Comparison of ENCODE assay signal across 23 cellular contexts in the genomic region with DNA sequence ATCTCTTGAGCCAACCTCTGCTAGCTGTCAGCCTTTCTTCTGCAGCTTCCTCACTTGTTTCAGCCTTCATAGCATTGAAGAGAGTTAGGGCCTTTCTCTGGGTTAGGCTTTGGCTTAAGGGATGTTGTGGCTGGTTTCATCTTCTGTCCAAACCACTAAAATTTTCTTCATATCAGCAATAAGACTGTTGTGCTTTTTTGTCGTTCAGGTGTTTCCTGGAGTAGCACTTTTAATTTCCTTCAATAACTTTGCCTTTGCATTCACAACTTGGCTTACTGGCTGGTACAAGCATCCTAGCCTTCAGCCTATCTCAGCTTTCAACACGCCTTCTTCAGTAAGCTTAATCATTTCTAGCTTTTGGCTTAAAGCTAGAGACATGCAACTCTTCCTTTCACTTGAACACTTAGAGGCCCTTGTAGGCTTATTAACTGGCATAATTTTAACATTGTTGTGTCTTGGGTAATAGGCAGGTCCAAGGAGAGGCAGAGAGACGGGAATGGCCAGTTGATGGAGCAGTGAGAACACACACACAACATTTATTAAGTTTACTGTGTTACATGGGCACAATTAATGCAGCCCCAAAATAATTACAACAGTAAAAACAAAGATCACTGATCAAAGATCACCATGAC.
DNase-seq lines count a peak whose midpoint lies in the region; ATAC-seq lines count a peak whose summit lies in the region.
"Had no signal": no experiment of that assay in that cellular context is flagged by ENCODE, and none has a peak within 500 bp of the region (broad histone marks: within the 10 kb centered on the region; RNA-seq: fewer than 3 reads in every experiment).

No MANE protein-coding gene starts in this region.

- intact Hi-C loops in activated CD4-positive, alpha-beta T cell treated with anti-CD3 and anti-CD28 coated beads, Interleukin-2, amount 10 ng/mL, durations not matched to agents 24 days and 14 days (cut with micrococcal nuclease): no loop called here

- peak; percentile 77 for DNase-seq in activated CD4-positive, alpha-beta T cell treated with anti-CD3 and anti-CD28 coated beads, Interleukin-2, amount 10 ng/mL, durations not matched to agents 24 days and 14 days
- DNase-seq in activated CD4-positive, alpha-beta T cell treated with anti-CD3 and anti-CD28 coated beads, Interleukin-2, amount 50 U/mL, for 48 hours: no peak
- DNase-seq in T-helper 2 cell treated with Interferon-gamma antibody and Interleukin-4, amounts not matched to agents 5 μg/mL and 100 μg/mL, for 36 hours (ENCODE audit: low spot score): no peak
- DNase-seq in mesenchymal stem cell (no peak), NCI-H526 treated with DMSO at 0.1 percent for 48 hours (lab: John Stamatoyannopoulos, UW) (no peak), NCI-H510A (lab: John Stamatoyannopoulos, UW) (no peak)
- DNase-seq: 8988T; brain microvascular endothelial cell; DMS 273 treated with DMSO at 0.1 percent for 48 hours; foreskin fibroblast; GOT3; islet precursor cell; NCI-H1694 treated with DMSO at 0.1 percent for 48 hours; NCI-H345; nephron progenitor cell; stimulated activated CD8-positive, alpha-beta memory T cell treated with anti-CD3 and anti-CD28 coated beads, Interleukin-4, amount 100 ng/mL, for 48 hours; SW 1271; testis had no signal

- H3K14ac ChIP-seq in mesenchymal stem cell (ENCODE audit: low read length in 2 of 2): no peak overlapping the region

- H3K23ac ChIP-seq in mesenchymal stem cell (ENCODE audit: low read length in 2 of 2): no peak overlapping the region

- H2BK12ac ChIP-seq in mesenchymal stem cell (ENCODE audit: low read length in 2 of 2): no peak overlapping the region

- no peaks in the 10 kb centered on the region for H3K9me3 Mint-ChIP-seq in activated CD4-positive, alpha-beta T cell treated with anti-CD3 and anti-CD28 coated beads, Interleukin-2, amount 10 ng/mL, durations not matched to agents 24 days and 14 days
- no peaks in the 10 kb centered on the region for H3K9me3 Mint-ChIP-seq in T-helper 2 cell treated with Interferon-gamma antibody and Interleukin-4, amounts not matched to agents 5 μg/mL and 100 μg/mL, for 36 hours

- H2BK120ac ChIP-seq in mesenchymal stem cell (ENCODE audit: low read depth, low read length): no peak overlapping the region

- H3K9ac ChIP-seq in mesenchymal stem cell (ENCODE audit: low read length): no peak overlapping the region

- no peak overlapping the region for H2BK15ac ChIP-seq in mesenchymal stem cell (ENCODE audit: low read depth, poor library complexity, severe bottlenecking)

- H3K79me1 ChIP-seq in mesenchymal stem cell (replicated peaks; ENCODE audit: low read length, poor library complexity, severe bottlenecking): peaks cover 18% of the 10 kb centered on the region

- no peak overlapping the region for H4K91ac ChIP-seq in mesenchymal stem cell (ENCODE audit: low read length)

- H3K18ac ChIP-seq in mesenchymal stem cell (ENCODE audit: low read depth in 1 of 2, low read length in 2 of 2): no peak overlapping the region

- peak overlapping the region; percentile 59 for H3K27ac Mint-ChIP-seq in activated CD4-positive, alpha-beta T cell treated with anti-CD3 and anti-CD28 coated beads, Interleukin-2, amount 10 ng/mL, durations not matched to agents 24 days and 14 days
- peak overlapping the region; percentile 81 for H3K27ac Mint-ChIP-seq in T-helper 2 cell treated with Interferon-gamma antibody and Interleukin-4, amounts not matched to agents 5 μg/mL and 100 μg/mL, for 36 hours
- H3K27ac Mint-ChIP-seq: nephron progenitor cell had no signal

- no peaks in the 10 kb centered on the region for H3K27me3 Mint-ChIP-seq in activated CD4-positive, alpha-beta T cell treated with anti-CD3 and anti-CD28 coated beads, Interleukin-2, amount 10 ng/mL, durations not matched to agents 24 days and 14 days
- H3K27me3 Mint-ChIP-seq in T-helper 2 cell treated with Interferon-gamma antibody and Interleukin-4, amounts not matched to agents 5 μg/mL and 100 μg/mL, for 36 hours (ENCODE audit: low read depth): no peaks in the 10 kb centered on the region

- H3K4me1 ChIP-seq in mesenchymal stem cell (ENCODE audit: control insufficient read depth, insufficient read depth, low read depth, low read length): peaks cover 10% of the 10 kb centered on the region
- H3K4me1 ChIP-seq: prostate gland, testis had no signal

- no peaks in the 10 kb centered on the region for H3K9me3 ChIP-seq in mesenchymal stem cell (ENCODE audit: control insufficient read depth, low read length)
- H3K9me3 ChIP-seq: prostate gland, testis had no signal

- H2AFZ ChIP-seq in mesenchymal stem cell (ENCODE audit: low read depth, low read length): no peak overlapping the region
- H2AFZ ChIP-seq: hepatocyte had no signal

- no peak overlapping the region for H3K27ac ChIP-seq in mesenchymal stem cell (ENCODE audit: low read length, poor library complexity, severe bottlenecking)
- H3K27ac ChIP-seq: brain microvascular endothelial cell, hepatocyte, prostate gland, testis had no signal

- H2AK5ac ChIP-seq in mesenchymal stem cell (ENCODE audit: low read length, severe bottlenecking): peak overlapping the region; percentile 55

- no peak overlapping the region for H3K4ac ChIP-seq in mesenchymal stem cell (ENCODE audit: low read depth in 1 of 2, low read length in 2 of 2)

- WGBS in mesenchymal stem cell: 90% methylated on average over 2 of the region's 3 CpGs

- H3K27me3 ChIP-seq in mesenchymal stem cell (ENCODE audit: control insufficient read depth in 1 of 2, insufficient read depth in 1 of 2, low read length in 2 of 2): no peaks in the 10 kb centered on the region
- H3K27me3 ChIP-seq: brain microvascular endothelial cell, hepatocyte, testis had no signal

- H3K4me1 Mint-ChIP-seq in activated CD4-positive, alpha-beta T cell treated with anti-CD3 and anti-CD28 coated beads, Interleukin-2, amount 10 ng/mL, durations not matched to agents 24 days and 14 days: peaks cover 50% of the 10 kb centered on the region
- peaks cover 52% of the 10 kb centered on the region for H3K4me1 Mint-ChIP-seq in T-helper 2 cell treated with Interferon-gamma antibody and Interleukin-4, amounts not matched to agents 5 μg/mL and 100 μg/mL, for 36 hours (ENCODE audit: low read depth)

- H3K4me3 Mint-ChIP-seq in activated CD4-positive, alpha-beta T cell treated with anti-CD3 and anti-CD28 coated beads, Interleukin-2, amount 10 ng/mL, durations not matched to agents 24 days and 14 days: peak overlapping the region; percentile 25
- H3K4me3 Mint-ChIP-seq in T-helper 2 cell treated with Interferon-gamma antibody and Interleukin-4, amounts not matched to agents 5 μg/mL and 100 μg/mL, for 36 hours: peak overlapping the region; percentile 49
- H3K4me3 Mint-ChIP-seq: nephron progenitor cell had no signal

- no peak overlapping the region for H3K4me2 ChIP-seq in mesenchymal stem cell (ENCODE audit: low read length, poor library complexity, severe bottlenecking)
- H3K4me2 ChIP-seq: hepatocyte, smooth muscle cell had no signal

- H3K36me3 Mint-ChIP-seq in activated CD4-positive, alpha-beta T cell treated with anti-CD3 and anti-CD28 coated beads, Interleukin-2, amount 10 ng/mL, durations not matched to agents 24 days and 14 days (ENCODE audit: low read depth): peaks cover 43% of the 10 kb centered on the region
- H3K36me3 Mint-ChIP-seq in T-helper 2 cell treated with Interferon-gamma antibody and Interleukin-4, amounts not matched to agents 5 μg/mL and 100 μg/mL, for 36 hours (ENCODE audit: low read depth): peaks cover 39% of the 10 kb centered on the region

- H3K36me3 ChIP-seq in mesenchymal stem cell (ENCODE audit: control insufficient read depth in 1 of 2, insufficient read depth in 2 of 2, low read depth in 1 of 2, low read length in 2 of 2): peaks cover 14 to 24% of the 10 kb centered on the region in 2 experiments
- H3K36me3 ChIP-seq: prostate gland had no signal

- no peak overlapping the region for H3K4me3 ChIP-seq in mesenchymal stem cell (ENCODE audit: insufficient read depth in 1 of 2, low read depth in 1 of 2, low read length in 2 of 2)
- H3K4me3 ChIP-seq: hepatocyte, prostate gland, smooth muscle cell, testis had no signal

- no peak overlapping the region for H2BK5ac ChIP-seq in mesenchymal stem cell (ENCODE audit: low read depth, low read length, poor library complexity, severe bottlenecking)

- ATAC-seq in GM18861 (IDR thresholded peaks at IDR 0.05; ENCODE audit: unreplicated experiment) (peak; percentile 32), GM18868 (IDR thresholded peaks at IDR 0.05; ENCODE audit: unreplicated experiment) (no peak)

- H4K8ac ChIP-seq in mesenchymal stem cell (ENCODE audit: low read length): no peak overlapping the region
